Comparison of ENCODE assay signal across 10 cellular contexts in genomic region chrX:70453024-70453618, GRCh38. TPM values are rescaled to one million over a fixed set of nuclear protein-coding genes. Genes with fewer than 3 reads are reported as not detected.
DNase-seq lines count a peak whose midpoint lies in the region; ATAC-seq and TF ChIP-seq lines count a peak whose summit lies in the region.
"Had no signal": no experiment of that assay in that cellular context is flagged by ENCODE, and none has a peak within 500 bp of the region (broad histone marks: within the 10 kb centered on the region; RNA-seq: fewer than 3 reads in every experiment).

No MANE protein-coding gene starts in this region.

- peaks cover 18% of the 10 kb centered on the region for H3K27me3 ChIP-seq in adipocyte (replicated peaks; ENCODE audit: control insufficient read depth, insufficient read depth, low read length)

- peaks cover 6% of the 10 kb centered on the region for H3K36me3 Mint-ChIP-seq in stimulated activated naive CD8-positive, alpha-beta T cell treated with anti-CD3 and anti-CD28 coated beads, Interleukin-15, Interleukin-2, amounts not matched to agents 100 ng/mL and 50 ng/mL, for 24 hours (ENCODE audit: low read depth)
- peaks cover 2% of the 10 kb centered on the region for H3K36me3 Mint-ChIP-seq in mesothelial cell of epicardium

- H3K27ac Mint-ChIP-seq in stimulated activated naive CD8-positive, alpha-beta T cell treated with anti-CD3 and anti-CD28 coated beads, Interleukin-15, Interleukin-2, amounts not matched to agents 100 ng/mL and 50 ng/mL, for 24 hours = peak overlapping the region; percentile 75
- H3K27ac Mint-ChIP-seq in mesothelial cell of epicardium = peak overlapping the region; percentile 2

- no peaks in the 10 kb centered on the region for H3K9me3 ChIP-seq in adipocyte (ENCODE audit: control insufficient read depth, low read length)

- H3K4me1 Mint-ChIP-seq in stimulated activated naive CD8-positive, alpha-beta T cell treated with anti-CD3 and anti-CD28 coated beads, Interleukin-15, Interleukin-2, amounts not matched to agents 100 ng/mL and 50 ng/mL, for 24 hours (ENCODE audit: low read depth) = peaks cover 41% of the 10 kb centered on the region
- H3K4me1 Mint-ChIP-seq in mesothelial cell of epicardium = peaks cover 41% of the 10 kb centered on the region

- ATAC-seq in stimulated activated naive CD8-positive, alpha-beta T cell treated with anti-CD3 and anti-CD28 coated beads, Interleukin-15, Interleukin-2, amounts not matched to agents 100 U/mL and 50 U/mL, for 24 hours = no peak

- peak overlapping the region; percentile 81 for H3K4me3 ChIP-seq in adipocyte (ENCODE audit: low read length)

- TF ChIP-seq CTCF in mesothelial cell of epicardium (IDR thresholded peaks at IDR 0.05; ENCODE audit: unreplicated experiment) = no peak

- peak overlapping the region; percentile 80 for H3K4me3 Mint-ChIP-seq in stimulated activated naive CD8-positive, alpha-beta T cell treated with anti-CD3 and anti-CD28 coated beads, Interleukin-15, Interleukin-2, amounts not matched to agents 100 ng/mL and 50 ng/mL, for 24 hours
- H3K4me3 Mint-ChIP-seq in mesothelial cell of epicardium = peak overlapping the region; percentile 73

- no peaks in the 10 kb centered on the region for H3K9me3 Mint-ChIP-seq in stimulated activated naive CD8-positive, alpha-beta T cell treated with anti-CD3 and anti-CD28 coated beads, Interleukin-15, Interleukin-2, amounts not matched to agents 100 ng/mL and 50 ng/mL, for 24 hours
- peaks cover 10% of the 10 kb centered on the region for H3K9me3 Mint-ChIP-seq in mesothelial cell of epicardium

- no peaks in the 10 kb centered on the region for H3K36me3 ChIP-seq in adipocyte (ENCODE audit: control insufficient read depth, insufficient read depth, low read length, severe bottlenecking)

- no peaks in the 10 kb centered on the region for H3K27me3 Mint-ChIP-seq in stimulated activated naive CD8-positive, alpha-beta T cell treated with anti-CD3 and anti-CD28 coated beads, Interleukin-15, Interleukin-2, amounts not matched to agents 100 ng/mL and 50 ng/mL, for 24 hours
- peaks cover 3% of the 10 kb centered on the region for H3K27me3 Mint-ChIP-seq in mesothelial cell of epicardium (ENCODE audit: low read depth)

- no peak for DNase-seq in stimulated activated naive CD8-positive, alpha-beta T cell treated with anti-CD3 and anti-CD28 coated beads, Interleukin-15, Interleukin-2, amounts not matched to agents 100 U/mL and 50 U/mL, for 24 hours
- DNase-seq in adipocyte (ENCODE audit: low read depth) (no peak), mesothelial cell of epicardium (ENCODE audit: low spot score in 2 of 2, unreplicated experiment in 2 of 2) (no peak), SIG-M5 (lab: John Stamatoyannopoulos, UW) (no peak), EL (no peak), NCI-H2107 treated with DMSO at 0.1 percent for 48 hours (lab: John Stamatoyannopoulos, UW; ENCODE audit: unreplicated experiment) (no peak), GDM1 (lab: John Stamatoyannopoulos, UW) (no peak)
- DNase-seq: activated effector memory CD4-positive, alpha-beta T cell treated with Interleukin-2 at 50 U/mL for 16 hours had no signal

- H3K9ac ChIP-seq in adipocyte (ENCODE audit: low read length) = peak overlapping the region; percentile 60

- no peaks in the 10 kb centered on the region for H3K4me1 ChIP-seq in adipocyte (ENCODE audit: control insufficient read depth, insufficient read depth, low read length)

RNA-seq across cellular contexts. Expression of gene DLG3, which starts 8.5 kb away (rescaled TPM):
- total RNA-seq in mesothelial cell of epicardium = 39.1 to 44.0 TPM (median 39.6 TPM) in 3 replicates

RNA-seq across cellular contexts. Expression of gene GDPD2, which starts 30.0 kb away (rescaled TPM):
- 0.29 to 0.36 TPM (median 0.31 TPM) in 3 replicates for total RNA-seq in mesothelial cell of epicardium
- total RNA-seq: lung microvascular endothelial cell had no signal
